ENCODE assay signal across 8 cellular contexts in the genomic region with DNA sequence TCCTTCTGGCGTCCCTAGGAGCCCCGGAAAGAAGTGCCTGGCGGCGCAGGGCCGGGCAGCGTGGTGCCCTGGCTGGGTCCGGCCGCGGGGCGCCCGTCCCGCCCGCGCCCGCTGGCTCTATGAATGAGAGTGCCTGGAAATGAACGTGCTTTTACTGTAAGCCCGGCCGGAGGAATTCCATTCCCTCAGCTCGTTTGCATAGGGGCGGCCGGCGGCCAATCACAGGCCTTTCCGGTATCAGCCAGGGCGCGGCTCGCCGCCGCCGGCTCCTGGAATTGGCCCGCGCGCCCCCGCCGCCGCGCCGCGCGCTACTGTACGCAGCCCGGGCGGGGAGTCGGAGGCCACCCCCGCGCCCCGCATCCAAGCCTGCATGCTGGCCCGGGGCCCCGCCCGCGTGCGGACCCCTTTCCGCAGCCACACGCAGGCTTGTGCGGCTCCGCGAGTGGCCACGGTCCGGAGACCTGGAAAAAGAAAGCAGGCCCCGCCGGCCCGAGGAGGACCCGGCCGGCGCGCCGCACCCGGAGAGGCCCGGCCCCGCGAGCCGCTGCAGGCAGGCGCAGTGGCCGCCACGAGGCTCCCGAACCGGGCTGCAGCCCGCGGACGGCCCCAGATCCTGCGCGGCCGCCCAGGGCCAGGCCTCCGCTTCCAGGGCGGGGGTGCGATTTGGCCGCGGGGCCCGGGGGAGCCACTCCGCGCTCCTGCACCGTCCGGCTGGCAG.
DNase-seq lines count a peak whose midpoint lies in the region; ATAC-seq and TF ChIP-seq lines count a peak whose summit lies in the region.

No MANE protein-coding gene starts in this region.

- no peaks in the 10 kb centered on the region for H3K9me3 ChIP-seq in DOHH2 (ENCODE audit: control insufficient read depth, insufficient read depth, low read length)

- peak; percentile 61 for ATAC-seq in stimulated activated naive CD8-positive, alpha-beta T cell treated with anti-CD3 and anti-CD28 coated beads, Interleukin-15, amount 100 ng/mL, for 72 hours

- no peaks in the 10 kb centered on the region for H3K27me3 ChIP-seq in DOHH2 (ENCODE audit: control insufficient read depth, low read length)

- no peaks in the 10 kb centered on the region for H3K9me3 Mint-ChIP-seq in neural crest cell
- H3K9me3 Mint-ChIP-seq in stimulated activated naive CD8-positive, alpha-beta T cell treated with anti-CD3 and anti-CD28 coated beads, Interleukin-15, amount 100 ng/mL, for 72 hours: no peaks in the 10 kb centered on the region

- no peak overlapping the region for H3K27ac Mint-ChIP-seq in neural crest cell (ENCODE audit: unreplicated experiment)
- H3K27ac Mint-ChIP-seq in stimulated activated naive CD8-positive, alpha-beta T cell treated with anti-CD3 and anti-CD28 coated beads, Interleukin-15, amount 100 ng/mL, for 72 hours: peak overlapping the region; percentile 99 to 100

- peaks cover 63% of the 10 kb centered on the region for H3K79me2 ChIP-seq in DOHH2 (ENCODE audit: control insufficient read depth, low read length)

- H3K27me3 Mint-ChIP-seq in neural crest cell (ENCODE audit: low read depth): peaks cover 87% of the 10 kb centered on the region
- no peaks in the 10 kb centered on the region for H3K27me3 Mint-ChIP-seq in stimulated activated naive CD8-positive, alpha-beta T cell treated with anti-CD3 and anti-CD28 coated beads, Interleukin-15, amount 100 ng/mL, for 72 hours

- H3K4me3 Mint-ChIP-seq in neural crest cell: peak overlapping the region; percentile 90
- peak overlapping the region; percentile 94 to 99 for H3K4me3 Mint-ChIP-seq in stimulated activated naive CD8-positive, alpha-beta T cell treated with anti-CD3 and anti-CD28 coated beads, Interleukin-15, amount 100 ng/mL, for 72 hours

- peaks cover 31% of the 10 kb centered on the region for H3K36me3 ChIP-seq in DOHH2 (ENCODE audit: control insufficient read depth, low read length)

- no peaks in the 10 kb centered on the region for H3K9me2 ChIP-seq in DOHH2 (replicated peaks; ENCODE audit: control insufficient read depth, low read length)

- H4K20me1 ChIP-seq in DOHH2 (ENCODE audit: control insufficient read depth, insufficient read depth, low read depth, low read length): 0 out of 2 replicates have a peak, but pooled peaks cover 3% of the 10 kb centered on the region

- H3K27ac ChIP-seq in DOHH2 (ENCODE audit: low read depth, low read length): peak overlapping the region; percentile 84

- peak overlapping the region; percentile 76 for H3K4me3 ChIP-seq in DOHH2 (ENCODE audit: low read length)
- peak overlapping the region; percentile 84 for H3K4me3 ChIP-seq in fibroblast of villous mesenchyme (ENCODE audit: low read depth, low read length)

- H3F3A ChIP-seq in DOHH2 (ENCODE audit: control insufficient read depth, insufficient read depth): peaks cover 46% of the 10 kb centered on the region

- peaks cover 30% of the 10 kb centered on the region for H3K4me1 ChIP-seq in DOHH2 (ENCODE audit: control insufficient read depth, low read length)

- TF ChIP-seq CTCF in DOHH2 (IDR thresholded peaks at IDR 0.05; ENCODE audit: low read depth, low read length, poor library complexity, severe bottlenecking) (no peak), fibroblast of villous mesenchyme (IDR thresholded peaks at IDR 0.05; ENCODE audit: insufficient read depth, low read depth, low read length) (no peak), neural crest cell (conservative IDR thresholded peaks at IDR 0.05) (no peak)

- H3K4me2 ChIP-seq in DOHH2 (ENCODE audit: low read length): peak overlapping the region; percentile 79

- H3K4me1 Mint-ChIP-seq in neural crest cell: peaks cover 24% of the 10 kb centered on the region
- H3K4me1 Mint-ChIP-seq in stimulated activated naive CD8-positive, alpha-beta T cell treated with anti-CD3 and anti-CD28 coated beads, Interleukin-15, amount 100 ng/mL, for 72 hours: peaks cover 61% of the 10 kb centered on the region

- DNase-seq in GOT3 (lab: John Stamatoyannopoulos, UW): peak; percentile 85
- DNase-seq in LHCN-M2 (ENCODE audit: low read depth): peak; percentile 94
- DNase-seq in RPMI8226: peak; percentile 96
- peak; percentile 73 for DNase-seq in activated T-helper 9 cell treated with anti-CD3 and anti-CD28 coated beads, Interleukin-2, amount 50 U/mL, for 16 hours (ENCODE audit: low read depth)
- peak; percentile 97 for DNase-seq in fibroblast of villous mesenchyme (ENCODE audit: low read depth)
- DNase-seq in neural crest cell (ENCODE audit: low read depth, low spot score): peak; percentile 73
- DNase-seq in stimulated activated naive CD8-positive, alpha-beta T cell treated with anti-CD3 and anti-CD28 coated beads, Interleukin-15, amount 100 ng/mL, for 72 hours: peak; percentile 85 to 86

- no peaks in the 10 kb centered on the region for H3K36me3 Mint-ChIP-seq in neural crest cell (ENCODE audit: low read depth)

Comparison
In these comparisons a context has a peak if more than half of its experiments do, and no peak if none do; other contexts are left out.
1. Peak in every context shown above with its lines: DNase-seq, ATAC-seq, H3K4me3 ChIP-seq and H3K27ac ChIP-seq.